ENCODE assay signal across 1 cellular context in genomic region chr16:17803625-17804410, GRCh38.
TF ChIP-seq lines count a peak whose summit lies in the region.

No MANE protein-coding gene starts in this region.

TF ChIP-seq in SK-N-SH, 30 proteins besides CTCF, POLR2A, EP300 and RAD21 (continued from another document):
- TF ChIP-seq MAX (IDR thresholded peaks at IDR 0.05; ENCODE audit: low read depth) (peak; percentile 81), CHD2 (IDR thresholded peaks at IDR 0.05; ENCODE audit: low read length, partially characterized antibody) (no peak), GABPA (IDR thresholded peaks at IDR 0.05; ENCODE audit: low read depth) (no peak), MXI1 (IDR thresholded peaks at IDR 0.05; ENCODE audit: low read depth, low read length) (no peak), TAF1 (IDR thresholded peaks at IDR 0.05; ENCODE audit: borderline replicate concordance, low read depth, low read length) (no peak), EZH2phosphoT487 (IDR thresholded peaks at IDR 0.05; ENCODE audit: borderline replicate concordance, low read depth) (no peak), GATA2 (CRISPR knock-in tag; IDR thresholded peaks at IDR 0.05) (no peak), JUND (IDR thresholded peaks at IDR 0.05) (peak; percentile 97), ZBTB33 (IDR thresholded peaks at IDR 0.05; ENCODE audit: borderline replicate concordance, low read depth) (peak; percentile 64; the same call in 1 of the 2 replicates), YY1 (IDR thresholded peaks at IDR 0.05; ENCODE audit: low read depth) (peak; percentile 60; the same call in 1 of the 2 replicates), REST (IDR thresholded peaks at IDR 0.05; ENCODE audit: low read depth, low read length) (0 out of 2 replicates have a peak, but pooled peaks have one; percentile 28), NFIC (IDR thresholded peaks at IDR 0.05; ENCODE audit: borderline replicate concordance) (peak; percentile 65), FOSL2 (IDR thresholded peaks at IDR 0.05; ENCODE audit: borderline replicate concordance, low read depth) (peak; percentile 96), TCF12 (IDR thresholded peaks at IDR 0.05) (peak; percentile 92), ELF1 (IDR thresholded peaks at IDR 0.05) (no peak), PBX3 (IDR thresholded peaks at IDR 0.05) (peak; percentile 96)
